Comparison of ENCODE assay signal across 31 cellular contexts in genomic region chr3:55619186-55619808, GRCh38.
DNase-seq lines count a peak whose midpoint lies in the region; ATAC-seq, FAIRE-seq and TF ChIP-seq lines count a peak whose summit lies in the region.
"Had no signal": no experiment of that assay in that cellular context is flagged by ENCODE, and none has a peak within 500 bp of the region (broad histone marks: within the 10 kb centered on the region; RNA-seq: fewer than 3 reads in every experiment).

No MANE protein-coding gene starts in this region.

- no peak overlapping the region for H3K9ac ChIP-seq in IMR-90 (ENCODE audit: low read depth, low read length)
- H3K9ac ChIP-seq: BLaER1 treated with 17β-estradiol and CSF1 and Interleukin-3, amounts not matched to agents 10 nM and 100 nM had no signal

- WGBS in IMR-90 (ENCODE audit: extremely low coverage in 2 of 2, insufficient read length in 1 of 2), 2 experiments, result no CpG with 5 or more reads among the region's 8 CpGs
- 71 to 81% methylated on average over 8 of the region's 8 CpGs for WGBS in thyroid gland, 2 donors
- WGBS in lower leg skin, 2 donors, result 57 to 66% methylated on average over 8 of the region's 8 CpGs

- H3K36me3 ChIP-seq in IMR-90 (ENCODE audit: control insufficient read depth, insufficient read depth, low read length) (no peaks in the 10 kb centered on the region), thyroid gland (no peaks in the 10 kb centered on the region)
- H3K36me3 ChIP-seq: BLaER1 treated with 17β-estradiol and CSF1 and Interleukin-3, amounts not matched to agents 10 nM and 100 nM; esophagus muscularis mucosa; gastrocnemius medialis; HAP-1; MG63; neutrophil; right lobe of liver had no signal

- H3K27me3 ChIP-seq in IMR-90 (ENCODE audit: control insufficient read depth, insufficient read depth, low read length) (no peaks in the 10 kb centered on the region), thyroid gland (no peaks in the 10 kb centered on the region)
- H3K27me3 ChIP-seq: BLaER1 treated with 17β-estradiol and CSF1 and Interleukin-3, amounts not matched to agents 10 nM and 100 nM; esophagus muscularis mucosa; gastrocnemius medialis; MG63; right lobe of liver had no signal

- no peak for TF ChIP-seq POLR2A in GM12892 (IDR thresholded peaks at IDR 0.05; ENCODE audit: low read depth, low read length)
- TF ChIP-seq POLR2A in IMR-90 (IDR thresholded peaks at IDR 0.05; ENCODE audit: low read depth, low read length), result no peak
- no peak for TF ChIP-seq POLR2A in thyroid gland (IDR thresholded peaks at IDR 0.05)
- no peak for TF ChIP-seq POLR2A in lower leg skin (IDR thresholded peaks at IDR 0.05)

- CTCF ChIA-PET in IMR-90 (lab: Yijun Ruan, JAX), result interaction anchor here (0.7 kb wide), 1 partner anchor 19 kb away, joined by 3 read pairs; no protein-coding TSS in a partner anchor

- H4K91ac ChIP-seq in IMR-90 (ENCODE audit: insufficient read depth, low read depth, low read length), result peak overlapping the region; percentile 80

- peak overlapping the region; percentile 90; the same call in 2 of the 3 replicates for H2BK15ac ChIP-seq in IMR-90 (ENCODE audit: low read depth, low read length)

- no peak overlapping the region for H2AK9ac ChIP-seq in IMR-90 (replicated peaks; ENCODE audit: low read depth, low read length, poor library complexity)

- peak overlapping the region; percentile 93 for H2BK20ac ChIP-seq in IMR-90 (ENCODE audit: low read depth, low read length)

- peak overlapping the region; percentile 97 for H3K18ac ChIP-seq in IMR-90 (ENCODE audit: low read depth, low read length)

- H2AK5ac ChIP-seq in IMR-90 (ENCODE audit: low read depth, low read length), result peak overlapping the region; percentile 83; the same call in 1 of the 2 replicates

- H3K4ac ChIP-seq in IMR-90 (ENCODE audit: low read depth, low read length), result peak overlapping the region; percentile 55; the same call in 1 of the 2 replicates

- intact Hi-C loops in IMR-90 (cut with micrococcal nuclease) (no loop called here), thyroid gland (cut with DNase I) (no loop called here), lower leg skin (cut with DNase I; ENCODE audit: low total_unique reads) (no loop called here)

- peak overlapping the region; percentile 88; the same call in 1 of the 2 replicates for H3K14ac ChIP-seq in IMR-90 (replicated peaks; ENCODE audit: low read depth, low read length)

- no peak overlapping the region for H3K23ac ChIP-seq in IMR-90 (ENCODE audit: low read depth, low read length)

- H3K27ac ChIP-seq in IMR-90 (ENCODE audit: insufficient read depth, low read length) (no peak overlapping the region), thyroid gland (no peak overlapping the region)
- H3K27ac ChIP-seq: esophagus muscularis mucosa, gastrocnemius medialis, neutrophil, right lobe of liver had no signal

- ATAC-seq in GM21717 (IDR thresholded peaks at IDR 0.05; ENCODE audit: unreplicated experiment) (peak; percentile 42), IMR-90 (ENCODE audit: low read depth) (no peak)
- ATAC-seq: gastrocnemius medialis, K562, left lobe of liver, right lobe of liver had no signal

- no peaks in the 10 kb centered on the region for H4K20me1 ChIP-seq in IMR-90 (ENCODE audit: insufficient read depth, low read length)
- H4K20me1 ChIP-seq: BLaER1 treated with 17β-estradiol and CSF1 and Interleukin-3, amounts not matched to agents 10 nM and 100 nM had no signal

- H3K9me3 ChIP-seq in IMR-90 (ENCODE audit: control insufficient read depth, insufficient read depth, low read length) (no peaks in the 10 kb centered on the region), thyroid gland (no peaks in the 10 kb centered on the region)
- H3K9me3 ChIP-seq: BLaER1 treated with 17β-estradiol and CSF1 and Interleukin-3, amounts not matched to agents 10 nM and 100 nM; esophagus muscularis mucosa; gastrocnemius medialis; HAP-1; MG63; neutrophil; right lobe of liver had no signal

- peak overlapping the region; percentile 81 for H2BK5ac ChIP-seq in IMR-90 (ENCODE audit: low read depth, low read length, poor library complexity, severe bottlenecking)

- TF ChIP-seq RAD21 in IMR-90 (IDR thresholded peaks at IDR 0.05; ENCODE audit: low read length), result no peak

- no TSS peak for BruUV-seq in IMR-90 (replicated peaks; lab: Mats Ljungman, UMichigan)

- in situ Hi-C loops in IMR-90 (cut with MboI; ENCODE audit: low sequenced_read_pairs), result no loop called here

- peaks cover 14% of the 10 kb centered on the region for H3K4me1 ChIP-seq in IMR-90 (ENCODE audit: control insufficient read depth, insufficient read depth, low read length)
- no peaks in the 10 kb centered on the region for H3K4me1 ChIP-seq in thyroid gland
- H3K4me1 ChIP-seq: esophagus muscularis mucosa, gastrocnemius medialis, HAP-1 had no signal

- DNase-seq in GM12892 (ENCODE audit: insufficient read length) (no peak), IMR-90 (no peak), fibroblast of gingiva (ENCODE audit: low read depth) (peak; percentile 60), HuH-7 (ENCODE audit: low spot score) (no peak), thyroid gland (no peak), lower leg skin (ENCODE audit: low spot score in 2 of 2) (no peak), NCI-H2196 (lab: John Stamatoyannopoulos, UW; ENCODE audit: unreplicated experiment) (no peak)
- DNase-seq: activated CD4-positive, alpha-beta T cell treated with anti-CD3 and anti-CD28 coated beads for 4 hours; activated effector memory CD4-positive, alpha-beta T cell treated with Interleukin-2 at 50 U/mL for 16 hours; caudate nucleus; DMS53; endodermal cell; gastrocnemius medialis; GDM1; hippocampal formation; MG63; naive B cell; NCI-H1417; NCI-H2081; NCI-H82; right lobe of liver; stimulated activated CD4-positive, alpha-beta T cell treated with anti-CD3 and anti-CD28 coated beads, Interleukin-2, amount 100 ng/mL, for 48 hours; T-helper 2 cell had no signal

- no peaks in the 10 kb centered on the region for H3K79me1 ChIP-seq in IMR-90 (ENCODE audit: low read depth in 1 of 2, low read length in 2 of 2)

- FAIRE-seq in GM12892 (lab: Jason Lieb, UNC), result peak; percentile 82
- FAIRE-seq: GM18507, K562 had no signal

- H4K5ac ChIP-seq in IMR-90 (ENCODE audit: low read depth, low read length), result peak overlapping the region; percentile 49; the same call in 1 of the 2 replicates

- H4K8ac ChIP-seq in IMR-90 (ENCODE audit: low read depth in 2 of 2, low read length in 2 of 2), result peak overlapping the region; percentile 3 to 76; a peak in 2 of 4 replicates

- H3K56ac ChIP-seq in IMR-90 (ENCODE audit: extremely low read depth, insufficient read depth, low read length), result no peak overlapping the region

- H3K9me1 ChIP-seq in IMR-90 (ENCODE audit: insufficient read depth, low read length), result peaks cover 10% of the 10 kb centered on the region

- no peak overlapping the region for H3K4me3 ChIP-seq in IMR-90 (ENCODE audit: insufficient read depth, low read depth, low read length)
- H3K4me3 ChIP-seq in thyroid gland (replicated peaks in 1 of 3), result no peak overlapping the region
- H3K4me3 ChIP-seq in lower leg skin (ENCODE audit: low read depth, poor library complexity, severe bottlenecking), result no peak overlapping the region
- H3K4me3 ChIP-seq: BLaER1 treated with 17β-estradiol and CSF1 and Interleukin-3, amounts not matched to agents 10 nM and 100 nM; esophagus muscularis mucosa; gastrocnemius medialis; HAP-1; K562; MG63; right lobe of liver had no signal

- no peak overlapping the region for H2AFZ ChIP-seq in IMR-90 (replicated peaks; ENCODE audit: low read length, poor library complexity)

- POLR2A ChIA-PET in IMR-90 (lab: Charles Lee; ENCODE audit: unreplicated experiment), result no interaction called here

- peak overlapping the region; percentile 92 for H2BK120ac ChIP-seq in IMR-90 (ENCODE audit: low read depth, low read length)

- TF ChIP-seq CTCF in IMR-90 (conservative IDR thresholded peaks at IDR 0.05; ENCODE audit: low read depth, low read length) (no peak), thyroid gland (IDR thresholded peaks at IDR 0.05) (no peak), lower leg skin (IDR thresholded peaks at IDR 0.05) (no peak)

- H3K4me2 ChIP-seq in IMR-90 (ENCODE audit: low read depth, low read length), result no peak overlapping the region

- dilution Hi-C loops in IMR-90 (cut with HindIII; ENCODE audit: low sequenced_read_pairs, unreplicated experiment), result no loop called here

TF ChIP-seq in IMR-90, 13 proteins besides CTCF, POLR2A, EP300 and RAD21:
- no peak for TF ChIP-seq CEBPB (IDR thresholded peaks at IDR 0.05; ENCODE audit: low read depth, low read length)
- TF ChIP-seq RFX5 (IDR thresholded peaks at IDR 0.05; ENCODE audit: low read depth, low read length), result no peak
- TF ChIP-seq MXI1 (IDR thresholded peaks at IDR 0.05; ENCODE audit: borderline replicate concordance, low read depth, low read length), result no peak
- TF ChIP-seq MAFK (IDR thresholded peaks at IDR 0.05; ENCODE audit: low read depth, low read length), result no peak
- no peak for TF ChIP-seq ELK1 (IDR thresholded peaks at IDR 0.05; ENCODE audit: borderline replicate concordance, low read depth, low read length)
- no peak for TF ChIP-seq RCOR1 (IDR thresholded peaks at IDR 0.05; ENCODE audit: insufficient replicate concordance, low read length)
- TF ChIP-seq FOS (IDR thresholded peaks at IDR 0.05; ENCODE audit: low read depth, low read length), result no peak
- no peak for TF ChIP-seq SMC3 (IDR thresholded peaks at IDR 0.05; ENCODE audit: low read depth, low read length)
